In genomic region chr10:50623299-50624153, GRCh38 we compare ENCODE assay signal across 1 cellular context.
TF ChIP-seq lines count a peak whose summit lies in the region.

Gene SGMS1 (minus strand): TSS chr10:50623956. CDS start chr10:50344114, 279,842 bp downstream.

TF ChIP-seq in IMR-90, 13 proteins besides CTCF, POLR2A, EP300 and RAD21 (continued from another document):
- no peak for TF ChIP-seq ELK1 (IDR thresholded peaks at IDR 0.05; ENCODE audit: borderline replicate concordance, low read depth, low read length)
- no peak for TF ChIP-seq SMC3 (IDR thresholded peaks at IDR 0.05; ENCODE audit: low read depth, low read length)
- TF ChIP-seq NFE2L2 (IDR thresholded peaks at IDR 0.05; ENCODE audit: low read depth, low read length): no peak
- peak; percentile 33; the same call in 1 of the 2 replicates for TF ChIP-seq USF2 (IDR thresholded peaks at IDR 0.05; ENCODE audit: low read depth, low read length)
- no peak for TF ChIP-seq CEBPB (IDR thresholded peaks at IDR 0.05; ENCODE audit: low read depth, low read length)
TF ChIP-seq in IMR-90: peak in this region for 4.
